Comparison of ENCODE assay signal across 23 cellular contexts in genomic region chr5:125263346-125263745, GRCh38.
A peak's percentile ranks its signal among the peaks of the same experiment; 100 is the strongest.
DNase-seq lines count a peak whose midpoint lies in the region; ATAC-seq, FAIRE-seq and TF ChIP-seq lines count a peak whose summit lies in the region.
"Had no signal": no experiment of that assay in that cellular context is flagged by ENCODE, and none has a peak within 500 bp of the region (broad histone marks: within the 10 kb centered on the region; RNA-seq: fewer than 3 reads in every experiment).

No MANE protein-coding gene starts in this region.

- H3K9ac ChIP-seq in keratinocyte (ENCODE audit: control insufficient read depth, extremely low read depth, insufficient read depth, low read length) = no peak overlapping the region

- no peaks in the 10 kb centered on the region for H4K20me1 ChIP-seq in keratinocyte (ENCODE audit: control insufficient read depth, extremely low read depth, insufficient read depth, low read length)

- H3K27me3 ChIP-seq in ACC112 (ENCODE audit: insufficient read depth, low read length) (no peaks in the 10 kb centered on the region), keratinocyte (ENCODE audit: control insufficient read depth, extremely low read depth, insufficient read depth, low read length) (no peaks in the 10 kb centered on the region), aorta (ENCODE audit: control insufficient read depth in 1 of 2, insufficient read depth in 2 of 2, low read length in 1 of 2) (no peaks in the 10 kb centered on the region)

- H3K36me3 ChIP-seq in ACC112 (ENCODE audit: insufficient read depth, low read length) = no peaks in the 10 kb centered on the region
- no peaks in the 10 kb centered on the region for H3K36me3 ChIP-seq in keratinocyte (ENCODE audit: control insufficient read depth in 2 of 2, extremely low read depth in 1 of 2, insufficient read depth in 2 of 2, low read length in 2 of 2)
- H3K36me3 ChIP-seq in aorta (ENCODE audit: control insufficient read depth in 1 of 2, insufficient read depth in 2 of 2, low read length in 1 of 2) = no peaks in the 10 kb centered on the region

- no peak for TF ChIP-seq CTCF in keratinocyte (optimal IDR thresholded peaks at IDR 0.05 in 1 of 3, IDR thresholded peaks at IDR 0.05 in 1 of 3, conservative IDR thresholded peaks at IDR 0.05 in 1 of 3; ENCODE audit: extremely low read depth in 1 of 3, insufficient read depth in 2 of 3, low read length in 3 of 3)

- dilution Hi-C loops in keratinocyte (cut with MboI; ENCODE audit: extremely low pct_ligation_motif_present, low sequenced_read_pairs) = no loop called here

- no peak overlapping the region for H3K4me2 ChIP-seq in keratinocyte (ENCODE audit: control insufficient read depth, extremely low read depth, insufficient read depth, low read depth, low read length)

- H3K27ac ChIP-seq in ACC112 (ENCODE audit: low read depth, low read length) (no peak overlapping the region), keratinocyte (ENCODE audit: control insufficient read depth, insufficient read depth, low read length) (no peak overlapping the region), aorta (ENCODE audit: low read depth in 1 of 2, low read length in 2 of 2) (no peak overlapping the region)
- H3K27ac ChIP-seq: 22Rv1 had no signal

- H3K9me3 ChIP-seq in keratinocyte (ENCODE audit: control insufficient read depth, low read depth, low read length) = no peaks in the 10 kb centered on the region
- no peaks in the 10 kb centered on the region for H3K9me3 ChIP-seq in aorta (ENCODE audit: control insufficient read depth, low read length)

- DNase-seq in NCI-H226 (peak; percentile 31), dermis blood vessel endothelial cell (peak; percentile 17), keratinocyte (ENCODE audit: low read depth, low spot score) (no peak), aorta (no peak), foreskin melanocyte (no peak), inferior parietal cortex (ENCODE audit: extremely low spot score) (no peak)
- no peak for DNase-seq in activated effector memory CD4-positive, alpha-beta T cell treated with Interleukin-2 at 50 U/mL for 16 hours
- DNase-seq: AML-193; C1 segment of cervical spinal cord; CD8-positive, alpha-beta T cell; GDM1; KBM-7; NCI-H1092 treated with DMSO at 0.1 percent for 48 hours; NCI-H2029 treated with DMSO at 0.1 percent for 48 hours; NCI-H345; NCI-H524; NCI-H774 had no signal

- ATAC-seq in aorta (ENCODE audit: low FRiP score) = no peak
- ATAC-seq: CD8-positive, alpha-beta T cell; HepG2; Right ventricle myocardium inferior had no signal

- H2AFZ ChIP-seq in ACC112 (ENCODE audit: low read length, unreplicated experiment) (peak overlapping the region; percentile 11), keratinocyte (ENCODE audit: control insufficient read depth, low read length) (peak overlapping the region; percentile 27)

- intact Hi-C loops in aorta (cut with DNase I) = no loop called here

- H3K79me2 ChIP-seq in ACC112 (ENCODE audit: control insufficient read depth, insufficient read depth, low read length, unreplicated experiment) (no peaks in the 10 kb centered on the region), keratinocyte (ENCODE audit: control insufficient read depth, insufficient read depth, low read length) (no peaks in the 10 kb centered on the region)

- WGBS in aorta, 2 donors = 23 to 24% methylated on average over 1 of the region's 1 CpG

- no peak for FAIRE-seq in keratinocyte (lab: Jason Lieb, UNC)
- FAIRE-seq: H1, HepG2, RCC 7860 had no signal

- H3K4me3 ChIP-seq in ACC112 (ENCODE audit: low read depth, low read length) (no peak overlapping the region), keratinocyte (ENCODE audit: control insufficient read depth in 2 of 3, extremely low read depth in 1 of 3, insufficient read depth in 2 of 3, low read depth in 1 of 3, low read length in 3 of 3) (no peak overlapping the region), aorta (ENCODE audit: low read length in 2 of 2) (no peak overlapping the region)

- no peaks in the 10 kb centered on the region for H3K9me1 ChIP-seq in keratinocyte (ENCODE audit: control insufficient read depth, extremely low read depth, insufficient read depth, low read length)

- H3K4me1 ChIP-seq in ACC112 (ENCODE audit: control insufficient read depth, insufficient read depth, low read length, unreplicated experiment) (peaks cover 6% of the 10 kb centered on the region), keratinocyte (ENCODE audit: control insufficient read depth, extremely low read depth, insufficient read depth, low read length) (peaks cover 6% of the 10 kb centered on the region), aorta (ENCODE audit: control insufficient read depth in 1 of 2, insufficient read depth in 2 of 2, low read length in 2 of 2) (no peaks in the 10 kb centered on the region)

Comparison
In these comparisons a context has a peak if more than half of its experiments do, and no peak if none do; other contexts are left out.
1. DNase-seq: peak in NCI-H226 (single experiment) and dermis blood vessel endothelial cell (single experiment); none in keratinocyte (single experiment), aorta (0 of 2), activated effector memory CD4-positive, alpha-beta T cell treated with Interleukin-2 at 50 U/mL for 16 hours (single experiment), foreskin melanocyte (single experiment) and inferior parietal cortex (single experiment).